8 cellular contexts compared by ENCODE assay signal in the genomic region with DNA sequence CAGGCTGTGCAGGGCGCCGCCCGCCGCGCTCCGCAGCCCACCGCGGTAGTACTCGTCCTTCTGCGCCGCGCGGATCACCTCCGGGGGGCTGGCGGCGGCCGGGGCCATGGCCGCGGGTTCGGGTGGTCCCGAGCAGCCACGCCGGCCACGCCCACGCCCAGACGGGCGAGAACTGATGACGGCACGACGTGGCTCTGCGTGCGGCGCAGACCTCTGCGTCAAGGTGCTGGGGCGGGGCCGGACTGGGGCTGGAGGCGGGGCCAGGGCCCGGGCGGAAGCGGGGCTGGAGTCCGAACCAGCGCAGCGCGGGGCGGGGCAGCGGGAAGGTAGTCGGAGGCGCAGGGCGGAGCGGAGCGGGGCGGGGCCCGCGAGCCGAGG. TPM values are rescaled to one million over a fixed set of nuclear protein-coding genes. Genes with fewer than 3 reads are reported as not detected.
DNase-seq lines count a peak whose midpoint lies in the region; ATAC-seq, FAIRE-seq and TF ChIP-seq lines count a peak whose summit lies in the region.

A gene (minus strand): TSS at position 170 of the 378 bp plus-strand sequence. CDS start 62 bp downstream, at position 108.

- intact Hi-C loops in tibial artery (cut with DNase I; ENCODE audit: low total_unique reads), result loop anchor here (10.0 kb wide), 1 partner anchor 172 kb away; a partner anchor contains a TSS

- no peaks in the 10 kb centered on the region for H3K79me2 ChIP-seq in parathyroid adenoma

- peak; percentile 92 for ATAC-seq in HG02798 (IDR thresholded peaks at IDR 0.05; ENCODE audit: poor library complexity, unreplicated experiment)

- H3K4me1 ChIP-seq in adipocyte (ENCODE audit: control insufficient read depth, insufficient read depth, low read length) (peaks cover 9% of the 10 kb centered on the region), cardiac muscle cell (ENCODE audit: low read depth) (peaks cover 11% of the 10 kb centered on the region), parathyroid adenoma (no peaks in the 10 kb centered on the region), tibial artery (peaks cover 0 to 38% (median 26%) of the 10 kb centered on the region in 4 donors)

- peak within 1 kb of the TSS; percentile 41 for H3K27ac ChIP-seq in cardiac muscle cell
- H3K27ac ChIP-seq in parathyroid adenoma, result peak within 1 kb of the TSS; percentile 64
- peak within 1 kb of the TSS; percentile 82 to 95 for H3K27ac ChIP-seq in tibial artery

- peaks cover 14% of the 10 kb centered on the region for H3K36me3 ChIP-seq in adipocyte (ENCODE audit: control insufficient read depth, insufficient read depth, low read length, severe bottlenecking)
- no peaks in the 10 kb centered on the region for H3K36me3 ChIP-seq in cardiac muscle cell
- no peaks in the 10 kb centered on the region for H3K36me3 ChIP-seq in parathyroid adenoma (ENCODE audit: control insufficient read depth, insufficient read depth, low read length)
- H3K36me3 ChIP-seq in tibial artery, result peaks cover 0 to 28% (median 20%) of the 10 kb centered on the region in 3 donors

- H3K4me3 ChIP-seq in adipocyte (ENCODE audit: low read length) (peak within 1 kb of the TSS; percentile 94), cardiac muscle cell (peak within 1 kb of the TSS; percentile 85), parathyroid adenoma (ENCODE audit: low read depth, low read length) (peak within 1 kb of the TSS; percentile 83), tibial artery (peak within 1 kb of the TSS; percentile 76 to 90)

- peak; percentile 100 for FAIRE-seq in GM12891 (lab: Jason Lieb, UNC)

- H3K4me2 ChIP-seq in parathyroid adenoma (ENCODE audit: low read length), result peak within 1 kb of the TSS; percentile 95

- peaks cover 16% of the 10 kb centered on the region for H3K27me3 ChIP-seq in adipocyte (replicated peaks; ENCODE audit: control insufficient read depth, insufficient read depth, low read length)
- H3K27me3 ChIP-seq in cardiac muscle cell, result no peaks in the 10 kb centered on the region
- no peaks in the 10 kb centered on the region for H3K27me3 ChIP-seq in parathyroid adenoma (ENCODE audit: control insufficient read depth, insufficient read depth, low read length)
- peaks cover 0 to 23% of the 10 kb centered on the region in 2 donors for H3K27me3 ChIP-seq in tibial artery

- no peaks in the 10 kb centered on the region for H3K9me3 ChIP-seq in adipocyte (ENCODE audit: control insufficient read depth, low read length)
- H3K9me3 ChIP-seq in cardiac muscle cell (ENCODE audit: low read depth), result no peaks in the 10 kb centered on the region
- no peaks in the 10 kb centered on the region for H3K9me3 ChIP-seq in parathyroid adenoma (ENCODE audit: control insufficient read depth, low read length)
- no peaks in the 10 kb centered on the region for H3K9me3 ChIP-seq in tibial artery

- DNase-seq in GM12891 (ENCODE audit: insufficient read length, low spot score) (peak; percentile 98), NCI-H1417 treated with DMSO at 0.1 percent for 48 hours (lab: John Stamatoyannopoulos, UW) (peak; percentile 72), T follicular helper cell (ENCODE audit: low read depth) (peak; percentile 96), adipocyte (ENCODE audit: low read depth) (peak; percentile 99), cardiac muscle cell (ENCODE audit: low read depth in 1 of 2, low spot score in 1 of 2) (peak; percentile 97 to 99), tibial artery (peak; percentile 96 to 99)

- no peak for TF ChIP-seq CTCF in cardiac muscle cell (IDR thresholded peaks at IDR 0.05; ENCODE audit: low read depth, low read length)
- no peak for TF ChIP-seq CTCF in parathyroid adenoma (IDR thresholded peaks at IDR 0.05)
- TF ChIP-seq CTCF in tibial artery (IDR thresholded peaks at IDR 0.05), result no peak

- TF ChIP-seq POLR2A in GM12891 (IDR thresholded peaks at IDR 0.05; ENCODE audit: low read depth, low read length), result no peak

- H2AFZ ChIP-seq in parathyroid adenoma, result peak within 1 kb of the TSS; percentile 76

- H3K9ac ChIP-seq in adipocyte (ENCODE audit: low read length), result peak within 1 kb of the TSS; percentile 97
- no peak within 1 kb of the TSS for H3K9ac ChIP-seq in parathyroid adenoma

TF ChIP-seq in GM12891, 5 proteins besides CTCF, POLR2A, EP300 and RAD21:
- no peak for TF ChIP-seq POU2F2 (IDR thresholded peaks at IDR 0.05; ENCODE audit: low read depth, low read length)
- no peak for TF ChIP-seq PAX5 (IDR thresholded peaks at IDR 0.05; ENCODE audit: insufficient read depth, low read length, severe bottlenecking)
- no peak for TF ChIP-seq SPI1 (IDR thresholded peaks at IDR 0.05; ENCODE audit: low read depth, low read length)
- TF ChIP-seq POLR2AphosphoS5 (IDR thresholded peaks at IDR 0.05; ENCODE audit: low read depth, low read length), result no peak
- no peak for TF ChIP-seq TAF1 (IDR thresholded peaks at IDR 0.05; ENCODE audit: low read depth, low read length)

RNA-seq across cellular contexts. Expression of the gene that starts here (rescaled TPM):
- polyA plus RNA-seq in GM12891 (2012; ENCODE audit: low read depth, missing spikeins), result 11.2 TPM
- total RNA-seq in cardiac muscle cell, result 37.5 and 40.4 TPM in 2 replicates
- 34.2 and 38.8 TPM in 2 replicates for polyA plus RNA-seq in cardiac muscle cell

Comparison
In these comparisons a context has a peak if more than half of its experiments do, and no peak if none do; other contexts are left out.
1. Peak in every context shown above with its lines: DNase-seq, ATAC-seq, H3K4me3 ChIP-seq and H3K27ac ChIP-seq.